Comparison of ENCODE assay signal across 18 cellular contexts in genomic region chr5:90220554-90220953, GRCh38.
DNase-seq lines count a peak whose midpoint lies in the region; ATAC-seq and TF ChIP-seq lines count a peak whose summit lies in the region.
"Had no signal": no experiment of that assay in that cellular context is flagged by ENCODE, and none has a peak within 500 bp of the region (broad histone marks: within the 10 kb centered on the region; RNA-seq: fewer than 3 reads in every experiment).

No MANE protein-coding gene starts in this region.

- H3K9me3 ChIP-seq in A673 (ENCODE audit: low read depth, low read length, poor library complexity, severe bottlenecking) (no peaks in the 10 kb centered on the region), BLaER1 (no peaks in the 10 kb centered on the region), SK-N-MC (ENCODE audit: low read depth, low read length) (no peaks in the 10 kb centered on the region), neuronal stem cell (replicated peaks in 1 of 2; ENCODE audit: control insufficient read depth in 2 of 2, insufficient read depth in 1 of 2, low read depth in 1 of 2, low read length in 2 of 2) (no peaks in the 10 kb centered on the region)

- H3K4me3 Mint-ChIP-seq in activated CD8-positive, alpha-beta T cell treated with anti-CD3 and anti-CD28 coated beads for 36 hours: no peak overlapping the region
- H3K4me3 Mint-ChIP-seq: B cell; CD4-positive, alpha-beta memory T cell; GM23338; H9 had no signal

- H2BK12ac ChIP-seq in neuronal stem cell (ENCODE audit: low read length): no peak overlapping the region

- no peak overlapping the region for H3K4me3 ChIP-seq in A673 (ENCODE audit: low read depth, low read length, poor library complexity, severe bottlenecking)
- H3K4me3 ChIP-seq in BLaER1: no peak overlapping the region
- H3K4me3 ChIP-seq in SK-N-MC: peak overlapping the region; percentile 23; the same call in 1 of the 2 replicates
- no peak overlapping the region for H3K4me3 ChIP-seq in neuronal stem cell (ENCODE audit: low read length in 2 of 2)
- H3K4me3 ChIP-seq: GM23338 had no signal

- H3K79me1 ChIP-seq in neuronal stem cell (ENCODE audit: low read depth, low read length): peaks cover 2% of the 10 kb centered on the region

- H2BK5ac ChIP-seq in neuronal stem cell (ENCODE audit: low read length): no peak overlapping the region

- H4K8ac ChIP-seq in neuronal stem cell (ENCODE audit: low read depth, low read length): no peak overlapping the region

- H4K91ac ChIP-seq in neuronal stem cell (ENCODE audit: low read depth, low read length, poor library complexity): no peak overlapping the region

- ATAC-seq in GM19023 (IDR thresholded peaks at IDR 0.05; ENCODE audit: unreplicated experiment): no peak
- ATAC-seq in activated CD8-positive, alpha-beta T cell treated with anti-CD3 and anti-CD28 coated beads for 36 hours: no peak
- ATAC-seq: GM23338, HCT116 had no signal

- H3K27ac Mint-ChIP-seq in activated CD8-positive, alpha-beta T cell treated with anti-CD3 and anti-CD28 coated beads for 36 hours: no peak overlapping the region
- H3K27ac Mint-ChIP-seq: B cell; CD4-positive, alpha-beta memory T cell; GM23338 had no signal

- H2AFZ ChIP-seq in neuronal stem cell (ENCODE audit: low read length): peak overlapping the region; percentile 15
- H2AFZ ChIP-seq: GM23338 had no signal

- H3K23ac ChIP-seq in neuronal stem cell (ENCODE audit: low read depth, low read length, poor library complexity): no peak overlapping the region

- H3K4me1 ChIP-seq in A673 (ENCODE audit: insufficient read depth, low read length, poor library complexity, severe bottlenecking): peaks cover 18% of the 10 kb centered on the region
- peaks cover 18% of the 10 kb centered on the region for H3K4me1 ChIP-seq in BLaER1
- H3K4me1 ChIP-seq in neuronal stem cell (ENCODE audit: control insufficient read depth in 2 of 2, insufficient read depth in 1 of 2, low read depth in 1 of 2, low read length in 2 of 2): peaks cover 0 to 4% of the 10 kb centered on the region in 2 donors

- H2AK5ac ChIP-seq in neuronal stem cell (ENCODE audit: low read depth, low read length): no peak overlapping the region

- H2BK120ac ChIP-seq in neuronal stem cell (ENCODE audit: low read depth, low read length): no peak overlapping the region

- no CpG with 5 or more reads among the region's 3 CpGs for WGBS in neuronal stem cell (ENCODE audit: extremely low coverage in 2 of 2, insufficient read length in 2 of 2, insufficient replicate concordance in 1 of 2), 2 donors

- H3K9ac ChIP-seq in BLaER1: no peak overlapping the region
- no peak overlapping the region for H3K9ac ChIP-seq in SK-N-MC (ENCODE audit: insufficient read length)
- H3K9ac ChIP-seq in neuronal stem cell (ENCODE audit: low read depth, low read length, poor library complexity): no peak overlapping the region

- H2BK15ac ChIP-seq in neuronal stem cell (ENCODE audit: low read length): no peak overlapping the region

- DNase-seq in A673 (ENCODE audit: low spot score) (peak; percentile 80), SK-N-MC (ENCODE audit: low read depth, low spot score) (peak; percentile 47), neuronal stem cell (ENCODE audit: low spot score) (no peak), ecto neural progenitor cell (ENCODE audit: low spot score) (no peak)
- no peak for DNase-seq in activated CD8-positive, alpha-beta T cell treated with anti-CD3 and anti-CD28 coated beads for 36 hours
- DNase-seq: C1 segment of cervical spinal cord, Calu3, COR-L47, DMS53, DMS79 treated with DMSO at 0.1 percent for 48 hours, GF-D8, H9 had no signal

- intact Hi-C loops in A673 (cut with micrococcal nuclease; ENCODE audit: unreplicated experiment): no loop called here
- intact Hi-C loops in activated CD8-positive, alpha-beta T cell treated with anti-CD3 and anti-CD28 coated beads for 36 hours (cut with micrococcal nuclease): no loop called here

- no peaks in the 10 kb centered on the region for H3K4me1 Mint-ChIP-seq in activated CD8-positive, alpha-beta T cell treated with anti-CD3 and anti-CD28 coated beads for 36 hours (ENCODE audit: low read depth)
- H3K4me1 Mint-ChIP-seq: B cell; CD4-positive, alpha-beta memory T cell; GM23338; H9 had no signal

- no peaks in the 10 kb centered on the region for H3K9me3 Mint-ChIP-seq in activated CD8-positive, alpha-beta T cell treated with anti-CD3 and anti-CD28 coated beads for 36 hours
- H3K9me3 Mint-ChIP-seq: GM23338 had no signal

- POLR2A ChIA-PET in A673 (lab: Charles Lee; ENCODE audit: low non-redundant PET): no interaction called here
- POLR2A ChIA-PET in activated CD8-positive, alpha-beta T cell treated with anti-CD3 and anti-CD28 coated beads for 36 hours (lab: Charles Lee): no interaction called here

- no peaks in the 10 kb centered on the region for H3K36me3 Mint-ChIP-seq in activated CD8-positive, alpha-beta T cell treated with anti-CD3 and anti-CD28 coated beads for 36 hours (ENCODE audit: low read depth)
- H3K36me3 Mint-ChIP-seq: CD4-positive, alpha-beta memory T cell had no signal

- peak overlapping the region; percentile 62 for H3K4me2 ChIP-seq in BLaER1
- H3K4me2 ChIP-seq in neuronal stem cell (ENCODE audit: insufficient read depth, low read length, poor library complexity, severe bottlenecking): no peak overlapping the region
- H3K4me2 ChIP-seq: GM23338 had no signal

- no TSS peak for BruUV-seq in A673 (replicated peaks; lab: Mats Ljungman, UMichigan)

- CTCF ChIA-PET in A673 (lab: Charles Lee): no interaction called here
- CTCF ChIA-PET in activated CD8-positive, alpha-beta T cell treated with anti-CD3 and anti-CD28 coated beads for 36 hours (lab: Charles Lee): interaction anchor here (1.4 kb wide), 1 partner anchor 9 kb away, joined by 3 read pairs; no protein-coding TSS in a partner anchor

- H3K36me3 ChIP-seq in A673 (ENCODE audit: insufficient read depth, low read length, poor library complexity, severe bottlenecking) (no peaks in the 10 kb centered on the region), BLaER1 (no peaks in the 10 kb centered on the region), SK-N-MC (ENCODE audit: insufficient read depth, low read length) (no peaks in the 10 kb centered on the region), neuronal stem cell (replicated peaks in 1 of 2; ENCODE audit: control insufficient read depth in 2 of 2, insufficient read depth in 2 of 2, low read length in 2 of 2) (no peaks in the 10 kb centered on the region)

- H3K18ac ChIP-seq in neuronal stem cell (ENCODE audit: low read length): no peak overlapping the region

- no peaks in the 10 kb centered on the region for H4K20me1 ChIP-seq in BLaER1

- no peak overlapping the region for H3K4ac ChIP-seq in neuronal stem cell (ENCODE audit: low read length)

- H3K14ac ChIP-seq in neuronal stem cell (ENCODE audit: low read length): no peak overlapping the region

- H3K27me3 ChIP-seq in A673 (replicated peaks; ENCODE audit: insufficient read depth, low read depth, low read length, poor library complexity) (no peaks in the 10 kb centered on the region), BLaER1 (no peaks in the 10 kb centered on the region), neuronal stem cell (ENCODE audit: control insufficient read depth in 3 of 3, insufficient read depth in 3 of 3, low read depth in 1 of 3, low read length in 3 of 3) (no peaks in the 10 kb centered on the region)

- H3K27me3 Mint-ChIP-seq in activated CD8-positive, alpha-beta T cell treated with anti-CD3 and anti-CD28 coated beads for 36 hours: peaks cover 2% of the 10 kb centered on the region
- H3K27me3 Mint-ChIP-seq: CD4-positive, alpha-beta memory T cell had no signal

- TF ChIP-seq CTCF in A673 (conservative IDR thresholded peaks at IDR 0.05; ENCODE audit: low read depth, low read length): no peak
- TF ChIP-seq CTCF in activated CD8-positive, alpha-beta T cell treated with anti-CD3 and anti-CD28 coated beads for 36 hours (IDR thresholded peaks at IDR 0.05): no peak

- H3K27ac ChIP-seq in A673 (ENCODE audit: low read depth, low read length, poor library complexity, severe bottlenecking): peak overlapping the region; percentile 13
- H3K27ac ChIP-seq in BLaER1: no peak overlapping the region
- no peak overlapping the region; the same call in 1 of the 2 replicates for H3K27ac ChIP-seq in SK-N-MC
- no peak overlapping the region for H3K27ac ChIP-seq in neuronal stem cell (replicated peaks; ENCODE audit: low read length)

Comparison
In these comparisons a context has a peak if more than half of its experiments do, and no peak if none do; other contexts are left out.
1. DNase-seq: peak in A673 (single experiment) and SK-N-MC (single experiment); none in neuronal stem cell (single experiment), activated CD8-positive, alpha-beta T cell treated with anti-CD3 and anti-CD28 coated beads for 36 hours (single experiment) and ecto neural progenitor cell (single experiment).